ENCODE assay signal across 8 cellular contexts in genomic region chr18:44733069-44733753, GRCh38. TPM values are rescaled to one million over a fixed set of nuclear protein-coding genes. Genes with fewer than 3 reads are reported as not detected.
DNase-seq lines count a peak whose midpoint lies in the region; ATAC-seq and TF ChIP-seq lines count a peak whose summit lies in the region.

No MANE protein-coding gene starts in this region.

- no peak overlapping the region for H3K4me3 ChIP-seq in Caco-2 (ENCODE audit: low read depth, low read length)

- no peaks in the 10 kb centered on the region for H3K36me3 Mint-ChIP-seq in Caco-2 (ENCODE audit: insufficient read depth, unreplicated experiment)
- peaks cover 52% of the 10 kb centered on the region for H3K36me3 Mint-ChIP-seq in brain
- peaks cover 4% of the 10 kb centered on the region for H3K36me3 Mint-ChIP-seq in neural crest cell (ENCODE audit: low read depth)

- CTCF ChIA-PET in Caco-2 (lab: Charles Lee), result no interaction called here

- H3K9me3 Mint-ChIP-seq in Caco-2 (ENCODE audit: unreplicated experiment) (no peaks in the 10 kb centered on the region), brain (peaks cover 0 to 5% (median 0%) of the 10 kb centered on the region in 5 experiments), neural crest cell (no peaks in the 10 kb centered on the region)

- H3K27me3 Mint-ChIP-seq in Caco-2 (ENCODE audit: insufficient read depth, unreplicated experiment) (no peaks in the 10 kb centered on the region), brain (no peaks in the 10 kb centered on the region), neural crest cell (ENCODE audit: low read depth) (no peaks in the 10 kb centered on the region)

- H3K4me1 Mint-ChIP-seq in Caco-2 (ENCODE audit: low read depth, unreplicated experiment) (peaks cover 51% of the 10 kb centered on the region), brain (peaks cover 77% of the 10 kb centered on the region), neural crest cell (peaks cover 70% of the 10 kb centered on the region)

- H3K4me1 ChIP-seq in Caco-2, result peaks cover 51% of the 10 kb centered on the region

- no peak overlapping the region for H3K4me3 Mint-ChIP-seq in Caco-2 (ENCODE audit: unreplicated experiment)
- H3K4me3 Mint-ChIP-seq in brain, result peak overlapping the region in 2 of 5 experiments; percentile 44 to 46
- H3K4me3 Mint-ChIP-seq in neural crest cell, result no peak overlapping the region

- DNase-seq in Caco-2, result peak in 1 of 2 experiments; percentile 4
- peak; percentile 31 for DNase-seq in NCI-H69 (lab: John Stamatoyannopoulos, UW)
- no peak for DNase-seq in neural crest cell (ENCODE audit: low read depth, low spot score)
- no peak for DNase-seq in NCI-H82 treated with DMSO at 0.1 percent for 48 hours (lab: John Stamatoyannopoulos, UW; ENCODE audit: unreplicated experiment)
- DNase-seq in epidermal melanocyte (ENCODE audit: insufficient read length, low spot score), result no peak

- POLR2A ChIA-PET in Caco-2 (lab: Charles Lee), result no interaction called here

- intact Hi-C loops in Caco-2 (cut with micrococcal nuclease; ENCODE audit: unreplicated experiment), result loop anchor here (5.0 kb wide), 1 partner anchor 39 kb away; no protein-coding TSS in a partner anchor

- no peaks in the 10 kb centered on the region for H3K36me3 ChIP-seq in Caco-2 (ENCODE audit: control insufficient read depth, insufficient read depth, low read length)

- H3K27ac Mint-ChIP-seq in Caco-2 (ENCODE audit: unreplicated experiment) (peak overlapping the region; percentile 35), brain (peak overlapping the region; percentile 23 to 93 (median 81)), neural crest cell (ENCODE audit: unreplicated experiment) (peak overlapping the region; percentile 81)

- H3K27me3 ChIP-seq in Caco-2 (replicated peaks; ENCODE audit: control insufficient read depth, insufficient read depth, low read length), result no peaks in the 10 kb centered on the region

- no TSS peak for BruUV-seq in Caco-2 (replicated peaks; lab: Mats Ljungman, UMichigan)

- ATAC-seq in GM19467 (IDR thresholded peaks at IDR 0.05; ENCODE audit: unreplicated experiment) (no peak), HG03520 (IDR thresholded peaks at IDR 0.05; ENCODE audit: unreplicated experiment) (no peak)

- TF ChIP-seq CTCF in Caco-2 (IDR thresholded peaks at IDR 0.05; ENCODE audit: insufficient read depth in 1 of 2, low read depth in 1 of 2, low read length in 1 of 2, severe bottlenecking in 1 of 2, unreplicated experiment in 1 of 2) (no peak), brain (conservative IDR thresholded peaks at IDR 0.05) (no peak), neural crest cell (conservative IDR thresholded peaks at IDR 0.05) (no peak)

- no peaks in the 10 kb centered on the region for H3K9me3 ChIP-seq in Caco-2

RNA-seq across cellular contexts. Expression of gene SETBP1, which starts 52.5 kb away (rescaled TPM):
- total RNA-seq in Caco-2 (2022) (4.0 and 4.6 TPM in 2 replicates), neural crest cell (38.9 and 39.3 TPM in 2 replicates)
- polyA plus RNA-seq in brain (ENCODE audit: insufficient read depth, low read depth, low replicate concordance), result 25.7 TPM
